8 cellular contexts compared by ENCODE assay signal in the genomic region with DNA sequence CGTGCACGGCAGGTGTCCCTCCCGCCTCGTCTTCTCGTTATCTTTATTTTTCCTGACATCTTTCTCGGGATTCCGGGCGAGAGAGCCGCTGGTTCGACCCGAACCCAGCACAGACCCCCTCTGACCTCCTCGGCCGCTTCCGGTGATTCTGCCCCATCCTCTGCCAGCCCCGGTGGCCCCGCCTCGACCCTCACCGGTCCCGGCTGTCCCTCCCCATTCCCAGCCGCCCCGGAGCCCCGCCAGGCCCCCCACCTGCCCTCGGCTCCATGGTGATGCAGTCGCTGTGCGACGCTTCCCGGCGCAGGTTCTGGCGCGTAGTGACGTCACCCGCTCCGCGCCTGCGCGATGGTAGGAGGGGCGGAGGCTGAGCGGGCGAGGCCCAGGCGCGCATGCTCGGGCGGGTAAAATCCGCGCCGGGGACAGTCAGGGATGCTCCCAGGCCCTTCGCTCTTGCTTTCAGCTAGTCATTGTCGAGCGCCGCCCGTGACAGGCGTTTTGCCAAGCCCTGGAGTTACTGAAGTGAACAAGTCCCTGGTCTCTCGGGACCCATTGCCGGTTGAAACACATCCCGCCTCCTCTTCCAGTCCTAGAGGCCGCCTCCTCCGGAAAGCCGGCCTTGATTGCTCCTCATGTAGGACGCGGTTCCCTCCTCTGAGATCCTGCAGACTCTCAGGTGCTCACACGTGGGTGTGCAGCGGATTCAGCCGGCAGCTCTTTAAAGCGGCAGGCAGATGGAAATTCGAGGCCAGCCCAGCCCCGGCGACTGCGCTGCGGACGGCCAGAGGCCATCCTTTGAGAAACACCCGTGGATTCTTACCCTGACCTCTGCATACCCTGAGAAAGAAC. TPM values are rescaled to one million over a fixed set of nuclear protein-coding genes. Genes with fewer than 3 reads are reported as not detected.
DNase-seq lines count a peak whose midpoint lies in the region; ATAC-seq and TF ChIP-seq lines count a peak whose summit lies in the region.

A gene with protein sequence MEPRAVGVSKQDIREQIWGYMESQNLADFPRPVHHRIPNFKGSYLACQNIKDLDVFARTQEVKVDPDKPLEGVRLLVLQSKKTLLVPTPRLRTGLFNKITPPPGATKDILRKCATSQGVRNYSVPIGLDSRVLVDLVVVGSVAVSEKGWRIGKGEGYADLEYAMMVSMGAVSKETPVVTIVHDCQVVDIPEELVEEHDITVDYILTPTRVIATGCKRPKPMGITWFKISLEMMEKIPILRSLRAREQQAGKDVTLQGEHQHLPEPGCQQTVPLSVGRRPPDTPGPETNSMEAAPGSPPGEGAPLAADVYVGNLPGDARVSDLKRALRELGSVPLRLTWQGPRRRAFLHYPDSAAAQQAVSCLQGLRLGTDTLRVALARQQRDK (minus strand): TSS at position 319 of the 846 bp plus-strand sequence. CDS start 51 bp downstream, at position 268.

- peak; percentile 45 for DNase-seq in BJ (ENCODE audit: low read depth)
- DNase-seq in NCI-H526 treated with DMSO at 0.1 percent for 48 hours (lab: John Stamatoyannopoulos, UW), result peak; percentile 43
- DNase-seq in activated CD4-positive, alpha-beta T cell treated with anti-CD3 and anti-CD28 coated beads, Interleukin-2, amount 10 ng/mL, durations not matched to agents 7 days and 5 days, result peak; percentile 94
- DNase-seq in dedifferentiated amniotic fluid mesenchymal stem cell (ENCODE audit: extremely low spot score), result peak; percentile 83
- peak; percentile 95 for DNase-seq in left lobe of liver (ENCODE audit: low spot score)
- peak; percentile 96 to 97 for DNase-seq in stimulated activated CD4-positive, alpha-beta T cell treated with anti-CD3 and anti-CD28 coated beads, Interleukin-2, amount 100 ng/mL, for 24 hours

- H3K27me3 Mint-ChIP-seq in activated CD4-positive, alpha-beta T cell treated with anti-CD3 and anti-CD28 coated beads, Interleukin-2, amount 10 ng/mL, durations not matched to agents 7 days and 5 days, result peaks cover 7% of the 10 kb centered on the region

- peak within 1 kb of the TSS; percentile 99 for H3K27ac Mint-ChIP-seq in activated CD4-positive, alpha-beta T cell treated with anti-CD3 and anti-CD28 coated beads, Interleukin-2, amount 10 ng/mL, durations not matched to agents 7 days and 5 days

- POLR2A ChIA-PET in BJ (lab: Charles Lee), result no interaction called here
- POLR2A ChIA-PET in activated CD4-positive, alpha-beta T cell treated with anti-CD3 and anti-CD28 coated beads, Interleukin-2, amount 10 ng/mL, durations not matched to agents 7 days and 5 days (lab: Charles Lee), result no interaction called here

- H3K36me3 ChIP-seq in BJ (ENCODE audit: control insufficient read depth, insufficient read depth, low read length), result peaks cover 2% of the 10 kb centered on the region; the same call in 1 of the 2 replicates

- H3K4me3 ChIP-seq in BJ (ENCODE audit: low read depth, low read length), result peak within 1 kb of the TSS; percentile 97

- H3K27me3 ChIP-seq in BJ (ENCODE audit: control insufficient read depth, insufficient read depth, low read length), result no peaks in the 10 kb centered on the region

- H3K9me3 Mint-ChIP-seq in activated CD4-positive, alpha-beta T cell treated with anti-CD3 and anti-CD28 coated beads, Interleukin-2, amount 10 ng/mL, durations not matched to agents 7 days and 5 days, result no peaks in the 10 kb centered on the region

- CTCF ChIA-PET in BJ (lab: Yijun Ruan, JAX), result interaction anchor here (0.8 to 1.5 kb wide), 2 partner anchors 8 to 508 kb away, joined by 4 to 6 read pairs; no protein-coding TSS in a partner anchor
- CTCF ChIA-PET in activated CD4-positive, alpha-beta T cell treated with anti-CD3 and anti-CD28 coated beads, Interleukin-2, amount 10 ng/mL, durations not matched to agents 7 days and 5 days (lab: Charles Lee), result interaction anchor here (0.9 kb wide), 1 partner anchor 35 kb away, joined by 4 read pairs; no protein-coding TSS in a partner anchor

- ATAC-seq in GM19324 (IDR thresholded peaks at IDR 0.05; ENCODE audit: low FRiP score, unreplicated experiment), result peak; percentile 88
- peak; percentile 60 for ATAC-seq in HG03457 (IDR thresholded peaks at IDR 0.05; ENCODE audit: unreplicated experiment)
- ATAC-seq in left lobe of liver, result peak; percentile 98

- TF ChIP-seq CTCF in BJ (IDR thresholded peaks at IDR 0.05; ENCODE audit: insufficient read depth, low read depth, low read length), result no peak

- peaks cover 8% of the 10 kb centered on the region for H3K36me3 Mint-ChIP-seq in activated CD4-positive, alpha-beta T cell treated with anti-CD3 and anti-CD28 coated beads, Interleukin-2, amount 10 ng/mL, durations not matched to agents 7 days and 5 days (ENCODE audit: low read depth)

- H3K4me3 Mint-ChIP-seq in activated CD4-positive, alpha-beta T cell treated with anti-CD3 and anti-CD28 coated beads, Interleukin-2, amount 10 ng/mL, durations not matched to agents 7 days and 5 days, result peak within 1 kb of the TSS; percentile 93

- H3K4me1 Mint-ChIP-seq in activated CD4-positive, alpha-beta T cell treated with anti-CD3 and anti-CD28 coated beads, Interleukin-2, amount 10 ng/mL, durations not matched to agents 7 days and 5 days, result peaks cover 21% of the 10 kb centered on the region

RNA-seq across cellular contexts. Expression of the gene that starts here (rescaled TPM):
- 16.0 and 17.2 TPM in 2 replicates for polyA plus RNA-seq in BJ (2011; rRNA removed)
- polyA minus RNA-seq in BJ (2011; rRNA and poly(A)+ RNA removed), result 16.3 and 17.8 TPM in 2 replicates
- total RNA-seq in activated CD4-positive, alpha-beta T cell treated with anti-CD3 and anti-CD28 coated beads, Interleukin-2, amount 10 ng/mL, durations not matched to agents 7 days and 5 days, result 10 to 100 TPM; 28.7 to 29.1 TPM
- total RNA-seq in left lobe of liver, result 9.9 TPM

Comparison
In these comparisons a context has a peak if more than half of its experiments do, and no peak if none do; other contexts are left out.
1. Peak in every context shown above with its lines: DNase-seq, ATAC-seq and H3K4me3 ChIP-seq.
2. DNase-seq: peak in every context shown above with its lines; median percentile 96 in stimulated activated CD4-positive, alpha-beta T cell treated with anti-CD3 and anti-CD28 coated beads, Interleukin-2, amount 100 ng/mL, for 24 hours; 95 in left lobe of liver; 94 in activated CD4-positive, alpha-beta T cell treated with anti-CD3 and anti-CD28 coated beads, Interleukin-2, amount 10 ng/mL, durations not matched to agents 7 days and 5 days; 83 in dedifferentiated amniotic fluid mesenchymal stem cell; 45 in BJ; 43 in NCI-H526 treated with DMSO at 0.1 percent for 48 hours.